Comparison of ENCODE assay signal across 8 cellular contexts in genomic region chr5:107542831-107543231, GRCh38.
DNase-seq lines count a peak whose midpoint lies in the region; ATAC-seq and TF ChIP-seq lines count a peak whose summit lies in the region.

No MANE protein-coding gene starts in this region.

- no peaks in the 10 kb centered on the region for H3K27me3 ChIP-seq in ascending aorta

- TF ChIP-seq CTCF in ascending aorta (IDR thresholded peaks at IDR 0.05) = no peak

- no peaks in the 10 kb centered on the region for H3K36me3 Mint-ChIP-seq in activated T-cell treated with anti-CD3 and anti-CD28 coated beads, Interleukin-2, amount 50 U/mL, for 24 hours (ENCODE audit: low read depth)

- intact Hi-C loops in ascending aorta (cut with DNase I) = loop anchor here (1.0 to 10.0 kb wide), 4 partner anchors 61 to 328 kb away; no protein-coding TSS in a partner anchor

- peak; percentile 75 for DNase-seq in HT-29 (ENCODE audit: low spot score)
- peak; percentile 18 to 89 for DNase-seq in ascending aorta (ENCODE audit: low spot score in 2 of 2)
- peak; percentile 7 for DNase-seq in hepatic stellate cell (ENCODE audit: low spot score)
- DNase-seq in smooth muscle cell of the brain vasculature (ENCODE audit: low read depth, low spot score) = peak; percentile 49
- DNase-seq in stimulated activated CD4-positive, alpha-beta T cell treated with anti-CD3 and anti-CD28 coated beads, Interleukin-15, amount 100 ng/mL, for 24 hours = no peak
- DNase-seq in activated T-cell treated with anti-CD3 and anti-CD28 coated beads, Interleukin-2, amount 50 U/mL, for 24 hours = no peak
- no peak for DNase-seq in erythroblast (lab: John Stamatoyannopoulos, UW)

- peak overlapping the region; percentile 3 to 49 for H3K4me3 ChIP-seq in ascending aorta

- no peak overlapping the region for H3K4me3 Mint-ChIP-seq in activated T-cell treated with anti-CD3 and anti-CD28 coated beads, Interleukin-2, amount 50 U/mL, for 24 hours

- no peak for TF ChIP-seq POLR2A in erythroblast (IDR thresholded peaks at IDR 0.05; ENCODE audit: low read length)

- H3K27ac ChIP-seq in ascending aorta = peak overlapping the region; percentile 54 to 62

- no peaks in the 10 kb centered on the region for H3K9me3 Mint-ChIP-seq in activated T-cell treated with anti-CD3 and anti-CD28 coated beads, Interleukin-2, amount 50 U/mL, for 24 hours

- H3K27me3 Mint-ChIP-seq in activated T-cell treated with anti-CD3 and anti-CD28 coated beads, Interleukin-2, amount 50 U/mL, for 24 hours = peaks cover 8% of the 10 kb centered on the region

- H3K4me1 ChIP-seq in ascending aorta = peaks cover 0 to 24% of the 10 kb centered on the region in 2 donors

- peaks cover 8% of the 10 kb centered on the region for H3K4me1 Mint-ChIP-seq in activated T-cell treated with anti-CD3 and anti-CD28 coated beads, Interleukin-2, amount 50 U/mL, for 24 hours (ENCODE audit: low read depth)

- no peaks in the 10 kb centered on the region for H3K9me3 ChIP-seq in ascending aorta

- no peak overlapping the region for H3K27ac Mint-ChIP-seq in activated T-cell treated with anti-CD3 and anti-CD28 coated beads, Interleukin-2, amount 50 U/mL, for 24 hours

- H3K36me3 ChIP-seq in ascending aorta = no peaks in the 10 kb centered on the region

- ATAC-seq in HG03439 (IDR thresholded peaks at IDR 0.05; ENCODE audit: unreplicated experiment) = no peak

Comparison
In these comparisons a context has a peak if more than half of its experiments do, and no peak if none do; other contexts are left out.
1. DNase-seq: peak in HT-29 (single experiment), ascending aorta (2 of 2), hepatic stellate cell (single experiment) and smooth muscle cell of the brain vasculature (single experiment); none in stimulated activated CD4-positive, alpha-beta T cell treated with anti-CD3 and anti-CD28 coated beads, Interleukin-15, amount 100 ng/mL, for 24 hours (single experiment), activated T-cell treated with anti-CD3 and anti-CD28 coated beads, Interleukin-2, amount 50 U/mL, for 24 hours (single experiment) and erythroblast (0 of 2).